Comparison of ENCODE assay signal across 9 cellular contexts in the genomic region with DNA sequence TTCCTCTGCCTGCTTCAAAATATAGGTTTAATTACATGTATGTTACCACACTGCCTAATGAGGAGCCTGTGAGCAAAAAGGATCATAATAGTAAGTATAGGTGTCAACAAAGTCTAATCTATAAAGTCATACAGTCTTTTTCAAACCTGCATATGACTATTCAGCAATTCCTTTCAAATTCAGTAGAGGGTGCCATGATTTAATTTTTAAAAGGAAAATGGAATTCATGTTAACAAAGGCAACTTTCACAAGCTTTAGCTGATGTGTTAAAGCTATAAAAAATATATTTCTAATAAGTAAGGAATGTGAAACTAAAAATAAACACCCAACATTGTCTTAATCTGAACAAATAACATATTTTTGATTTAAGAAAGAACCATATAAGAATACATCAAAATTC. TPM values are rescaled to one million over a fixed set of nuclear protein-coding genes. Genes with fewer than 3 reads are reported as not detected.
DNase-seq lines count a peak whose midpoint lies in the region; ATAC-seq, FAIRE-seq and TF ChIP-seq lines count a peak whose summit lies in the region.
"Had no signal": no experiment of that assay in that cellular context is flagged by ENCODE, and none has a peak within 500 bp of the region (broad histone marks: within the 10 kb centered on the region; RNA-seq: fewer than 3 reads in every experiment).

No MANE protein-coding gene starts in this region.

- ATAC-seq in GM18907 (IDR thresholded peaks at IDR 0.05; ENCODE audit: unreplicated experiment) (no peak), HG03196 (IDR thresholded peaks at IDR 0.05; ENCODE audit: unreplicated experiment) (no peak)

- POLR2A ChIA-PET in activated CD4-positive, alpha-beta memory T cell treated with anti-CD3 and anti-CD28 coated beads, Interleukin-2, amount 10 ng/mL, durations not matched to agents 7 days and 5 days (lab: Charles Lee): no interaction called here

- H3K9me1 ChIP-seq in keratinocyte (ENCODE audit: control insufficient read depth, extremely low read depth, insufficient read depth, low read length): no peaks in the 10 kb centered on the region

- no peaks in the 10 kb centered on the region for H4K20me1 ChIP-seq in keratinocyte (ENCODE audit: control insufficient read depth, extremely low read depth, insufficient read depth, low read length)

- H3K27me3 ChIP-seq in keratinocyte (ENCODE audit: control insufficient read depth, extremely low read depth, insufficient read depth, low read length): no peaks in the 10 kb centered on the region

- no peaks in the 10 kb centered on the region for H3K9me3 Mint-ChIP-seq in activated CD4-positive, alpha-beta memory T cell treated with anti-CD3 and anti-CD28 coated beads, Interleukin-2, amount 10 ng/mL, durations not matched to agents 7 days and 5 days

- peaks cover 33% of the 10 kb centered on the region for H3K4me1 ChIP-seq in keratinocyte (ENCODE audit: control insufficient read depth, extremely low read depth, insufficient read depth, low read length)

- no peak overlapping the region for H3K4me3 ChIP-seq in keratinocyte (ENCODE audit: control insufficient read depth in 2 of 3, extremely low read depth in 1 of 3, insufficient read depth in 2 of 3, low read depth in 1 of 3, low read length in 3 of 3)

- FAIRE-seq in A204.1 (lab: Jason Lieb, UNC) (peak; percentile 90), keratinocyte (lab: Jason Lieb, UNC) (no peak)

- H3K27ac ChIP-seq in VCaP (no peak overlapping the region), keratinocyte (ENCODE audit: control insufficient read depth, insufficient read depth, low read length) (no peak overlapping the region)

- peak; percentile 16 for TF ChIP-seq CTCF in GM10266 (IDR thresholded peaks at IDR 0.05; ENCODE audit: control insufficient read depth, insufficient read depth, low read depth, missing control alignments)
- peak; percentile 76 for TF ChIP-seq CTCF in VCaP (conservative IDR thresholded peaks at IDR 0.05)
- TF ChIP-seq CTCF in keratinocyte (optimal IDR thresholded peaks at IDR 0.05 in 1 of 3, IDR thresholded peaks at IDR 0.05 in 1 of 3, conservative IDR thresholded peaks at IDR 0.05 in 1 of 3; ENCODE audit: extremely low read depth in 1 of 3, insufficient read depth in 2 of 3, low read length in 3 of 3): peak in 2 of 3 experiments; percentile 14 to 40

- dilution Hi-C loops in keratinocyte (cut with MboI; ENCODE audit: extremely low pct_ligation_motif_present, low sequenced_read_pairs): loop anchor here (25.0 kb wide), 1 partner anchor 137 kb away; no protein-coding TSS in a partner anchor

- H3K9me3 ChIP-seq in keratinocyte (ENCODE audit: control insufficient read depth, low read depth, low read length): no peaks in the 10 kb centered on the region

- H2AFZ ChIP-seq in keratinocyte (ENCODE audit: control insufficient read depth, low read length): no peak overlapping the region

- H3K4me3 Mint-ChIP-seq in activated CD4-positive, alpha-beta memory T cell treated with anti-CD3 and anti-CD28 coated beads, Interleukin-2, amount 10 ng/mL, durations not matched to agents 7 days and 5 days: no peak overlapping the region
- H3K4me3 Mint-ChIP-seq: activated naive CD8-positive, alpha-beta T cell had no signal

- H3K79me2 ChIP-seq in keratinocyte (ENCODE audit: control insufficient read depth, insufficient read depth, low read length): no peaks in the 10 kb centered on the region

- no peak overlapping the region for H3K9ac ChIP-seq in keratinocyte (ENCODE audit: control insufficient read depth, extremely low read depth, insufficient read depth, low read length)

- CTCF ChIA-PET in activated CD4-positive, alpha-beta memory T cell treated with anti-CD3 and anti-CD28 coated beads, Interleukin-2, amount 10 ng/mL, durations not matched to agents 7 days and 5 days (lab: Charles Lee): interaction anchor here (0.6 to 9.0 kb wide), 16 partner anchors 9 to 646 kb away, joined by 3 to 122 read pairs (median 4); partner anchors contain the start of gene MPP7

- no peaks in the 10 kb centered on the region for H3K36me3 Mint-ChIP-seq in activated CD4-positive, alpha-beta memory T cell treated with anti-CD3 and anti-CD28 coated beads, Interleukin-2, amount 10 ng/mL, durations not matched to agents 7 days and 5 days (ENCODE audit: low read depth)

- DNase-seq in GM10266 (ENCODE audit: extremely low spot score): no peak
- DNase-seq in keratinocyte (ENCODE audit: low read depth, low spot score): no peak
- DNase-seq in activated CD4-positive, alpha-beta memory T cell treated with anti-CD3 and anti-CD28 coated beads, Interleukin-2, amount 10 ng/mL, durations not matched to agents 7 days and 5 days: no peak
- DNase-seq in occipital lobe (lab: John Stamatoyannopoulos, UW): no peak

- H3K4me1 Mint-ChIP-seq in activated CD4-positive, alpha-beta memory T cell treated with anti-CD3 and anti-CD28 coated beads, Interleukin-2, amount 10 ng/mL, durations not matched to agents 7 days and 5 days: peaks cover 2% of the 10 kb centered on the region

- H3K4me2 ChIP-seq in keratinocyte (ENCODE audit: control insufficient read depth, extremely low read depth, insufficient read depth, low read depth, low read length): no peak overlapping the region

- H3K27me3 Mint-ChIP-seq in activated CD4-positive, alpha-beta memory T cell treated with anti-CD3 and anti-CD28 coated beads, Interleukin-2, amount 10 ng/mL, durations not matched to agents 7 days and 5 days: no peaks in the 10 kb centered on the region
- H3K27me3 Mint-ChIP-seq: activated naive CD8-positive, alpha-beta T cell had no signal

- H3K36me3 ChIP-seq in keratinocyte (ENCODE audit: control insufficient read depth in 2 of 2, extremely low read depth in 1 of 2, insufficient read depth in 2 of 2, low read length in 2 of 2): no peaks in the 10 kb centered on the region

- no peak overlapping the region for H3K27ac Mint-ChIP-seq in activated CD4-positive, alpha-beta memory T cell treated with anti-CD3 and anti-CD28 coated beads, Interleukin-2, amount 10 ng/mL, durations not matched to agents 7 days and 5 days

RNA-seq across cellular contexts. Expression of gene MPP7, which starts 52.1 kb away (rescaled TPM):
- 4.9 to 6.5 TPM (median 6.3 TPM) in 3 replicates for polyA plus RNA-seq in keratinocyte
- 13.3 TPM for polyA plus RNA-seq in keratinocyte (2011; ENCODE audit: low read depth)
- 4.1 and 5.1 TPM in 2 replicates for polyA plus RNA-seq in keratinocyte (2011; cell fraction: cytosol; rRNA removed)
- polyA plus RNA-seq in keratinocyte (2011; cell fraction: nucleus; rRNA removed): 3.6 and 4.1 TPM in 2 replicates
- polyA plus RNA-seq in keratinocyte (2012; ENCODE audit: low replicate concordance): 3.7 and 5.5 TPM in 2 replicates
- polyA minus RNA-seq in keratinocyte: 16.0 to 19.0 TPM (median 16.2 TPM) in 3 replicates
- polyA minus RNA-seq in keratinocyte (2011; cell fraction: cytosol; rRNA and poly(A)+ RNA removed): 9.0 TPM
- 2.3 and 7.1 TPM in 2 replicates for polyA minus RNA-seq in keratinocyte (2011; cell fraction: nucleus; rRNA and poly(A)+ RNA removed)
- total RNA-seq in activated CD4-positive, alpha-beta memory T cell treated with anti-CD3 and anti-CD28 coated beads, Interleukin-2, amount 10 ng/mL, durations not matched to agents 7 days and 5 days: 1 to 10 TPM; 4.0 to 4.3 TPM
- 1.4 TPM for total RNA-seq in occipital lobe

Comparison
In these comparisons a context has a peak if more than half of its experiments do, and no peak if none do; other contexts are left out.
1. CTCF ChIP-seq: peak in every context shown above with its lines; median percentile 76 in VCaP; 27 in keratinocyte; 16 in GM10266.